ENCODE assay signal across 8 cellular contexts in genomic region chr19:11881151-11881800, GRCh38. TPM values are rescaled to one million over a fixed set of nuclear protein-coding genes. Genes with fewer than 3 reads are reported as not detected.
DNase-seq lines count a peak whose midpoint lies in the region; ATAC-seq, FAIRE-seq and TF ChIP-seq lines count a peak whose summit lies in the region.

No MANE protein-coding gene starts in this region.

- H3K36me3 ChIP-seq in lower lobe of right lung, result no peaks in the 10 kb centered on the region

- no peak overlapping the region for H3K27ac ChIP-seq in 22Rv1
- H3K27ac ChIP-seq in lower lobe of right lung, result no peak overlapping the region

- no peak overlapping the region for H3K4me3 ChIP-seq in lower lobe of right lung

- no peaks in the 10 kb centered on the region for H3K27me3 ChIP-seq in lower lobe of right lung (ENCODE audit: low read depth)

- no peak overlapping the region for H3K4me3 Mint-ChIP-seq in activated CD4-positive, alpha-beta T cell treated with anti-CD3 and anti-CD28 coated beads, Interleukin-2, amount 10 ng/mL, durations not matched to agents 7 days and 5 days

- CTCF ChIA-PET in activated CD4-positive, alpha-beta T cell treated with anti-CD3 and anti-CD28 coated beads, Interleukin-2, amount 10 ng/mL, durations not matched to agents 7 days and 5 days (lab: Charles Lee), result interaction anchor here (1.2 to 1.7 kb wide), 3 partner anchors 43 to 259 kb away, joined by 3 to 7 read pairs (median 4); partner anchors contain the start of gene ZNF20

- no peak for DNase-seq in GM18507 (ENCODE audit: extremely low spot score, insufficient read length, low read depth)
- DNase-seq in NCI-H524 treated with DMSO at 0.1 percent for 48 hours (lab: John Stamatoyannopoulos, UW), result peak; percentile 23
- DNase-seq in activated CD4-positive, alpha-beta T cell treated with anti-CD3 and anti-CD28 coated beads, Interleukin-2, amount 10 ng/mL, durations not matched to agents 7 days and 5 days, result peak; percentile 78
- peak; percentile 40 for DNase-seq in dedifferentiated amniotic fluid mesenchymal stem cell (ENCODE audit: extremely low spot score)
- peak; percentile 51 for DNase-seq in lower lobe of right lung
- peak; percentile 6 for DNase-seq in stimulated activated CD8-positive, alpha-beta memory T cell treated with anti-CD3 and anti-CD28 coated beads, Interleukin-15, amount 100 ng/mL, for 24 hours (ENCODE audit: low read depth)

- H3K9me3 Mint-ChIP-seq in activated CD4-positive, alpha-beta T cell treated with anti-CD3 and anti-CD28 coated beads, Interleukin-2, amount 10 ng/mL, durations not matched to agents 7 days and 5 days, result peaks cover 9% of the 10 kb centered on the region

- H3K36me3 Mint-ChIP-seq in activated CD4-positive, alpha-beta T cell treated with anti-CD3 and anti-CD28 coated beads, Interleukin-2, amount 10 ng/mL, durations not matched to agents 7 days and 5 days (ENCODE audit: low read depth), result peaks cover under 1% of the 10 kb centered on the region

- H3K9me3 ChIP-seq in lower lobe of right lung, result no peaks in the 10 kb centered on the region

- H3K4me1 Mint-ChIP-seq in activated CD4-positive, alpha-beta T cell treated with anti-CD3 and anti-CD28 coated beads, Interleukin-2, amount 10 ng/mL, durations not matched to agents 7 days and 5 days, result peaks cover 8% of the 10 kb centered on the region

- TF ChIP-seq POLR2A in GM18505 (IDR thresholded peaks at IDR 0.05; ENCODE audit: borderline replicate concordance, extremely low read depth, insufficient read depth, insufficient read length), result no peak

- ATAC-seq in lower lobe of right lung, result peak; percentile 86 to 89
- no peak for ATAC-seq in GM18505 (IDR thresholded peaks at IDR 0.05; ENCODE audit: unreplicated experiment)

- no peaks in the 10 kb centered on the region for H3K4me1 ChIP-seq in lower lobe of right lung

- H3K27ac Mint-ChIP-seq in activated CD4-positive, alpha-beta T cell treated with anti-CD3 and anti-CD28 coated beads, Interleukin-2, amount 10 ng/mL, durations not matched to agents 7 days and 5 days, result no peak overlapping the region

- POLR2A ChIA-PET in activated CD4-positive, alpha-beta T cell treated with anti-CD3 and anti-CD28 coated beads, Interleukin-2, amount 10 ng/mL, durations not matched to agents 7 days and 5 days (lab: Charles Lee), result no interaction called here

- TF ChIP-seq CTCF in 22Rv1 (IDR thresholded peaks at IDR 0.05) (peak; percentile 79), lower lobe of right lung (IDR thresholded peaks at IDR 0.05) (peak; percentile 78)

- FAIRE-seq in GM18507 (lab: Jason Lieb, UNC), result peak; percentile 53

- intact Hi-C loops in lower lobe of right lung (cut with DNase I), result no loop called here

- peaks cover 11% of the 10 kb centered on the region for H3K27me3 Mint-ChIP-seq in activated CD4-positive, alpha-beta T cell treated with anti-CD3 and anti-CD28 coated beads, Interleukin-2, amount 10 ng/mL, durations not matched to agents 7 days and 5 days

RNA-seq across cellular contexts. Expression of gene ZNF69, which starts 6.3 kb away (rescaled TPM):
- total RNA-seq in activated CD4-positive, alpha-beta T cell treated with anti-CD3 and anti-CD28 coated beads, Interleukin-2, amount 10 ng/mL, durations not matched to agents 7 days and 5 days, result 1 to 10 TPM; 4.2 to 4.5 TPM
- total RNA-seq in lower lobe of right lung, result 12.2 TPM

RNA-seq across cellular contexts. Expression of gene ZNF439, which starts 32.8 kb away (rescaled TPM):
- total RNA-seq in activated CD4-positive, alpha-beta T cell treated with anti-CD3 and anti-CD28 coated beads, Interleukin-2, amount 10 ng/mL, durations not matched to agents 7 days and 5 days, result 1 to 10 TPM; 8.3 to 9.7 TPM
- total RNA-seq in lower lobe of right lung, result 11.2 TPM

RNA-seq across cellular contexts. Expression of gene ZNF700, which starts 43.6 kb away (rescaled TPM):
- 10 to 100 TPM; 21.2 to 22.1 TPM for total RNA-seq in activated CD4-positive, alpha-beta T cell treated with anti-CD3 and anti-CD28 coated beads, Interleukin-2, amount 10 ng/mL, durations not matched to agents 7 days and 5 days
- 13.4 TPM for total RNA-seq in lower lobe of right lung
